25 cellular contexts compared by ENCODE assay signal in genomic region chr4:185889566-185889965, GRCh38.
"Had no signal": no experiment of that assay in that cellular context is flagged by ENCODE, and none has a peak within 500 bp of the region (broad histone marks: within the 10 kb centered on the region; RNA-seq: fewer than 3 reads in every experiment).

No MANE protein-coding gene starts in this region.

- H3K4me1 Mint-ChIP-seq: neural crest cell; stimulated activated effector memory CD8-positive, alpha-beta T cell treated with anti-CD3 and anti-CD28 coated beads, Interleukin-12 subunit alpha, Interleukin-12 subunit beta, amount 100 ng/mL, for 72 hours had no signal

- ATAC-seq: naive thymus-derived CD4-positive, alpha-beta T cell; natural killer cell; pancreas; right lobe of liver; stimulated activated effector memory CD8-positive, alpha-beta T cell treated with anti-CD3 and anti-CD28 coated beads, Interleukin-12 subunit alpha, Interleukin-12 subunit beta, amount 100 ng/mL, for 72 hours; stimulated activated naive B cell treated with anti-CD40 and anti-IgM and Interleukin-4, amounts not matched to agents 10 μg/mL and 1 μg/mL and 100 μg/mL, for 72 hours had no signal

- H3K36me3 Mint-ChIP-seq: stimulated activated effector memory CD8-positive, alpha-beta T cell treated with anti-CD3 and anti-CD28 coated beads, Interleukin-12 subunit alpha, Interleukin-12 subunit beta, amount 100 ng/mL, for 72 hours had no signal

- H3K9me3 ChIP-seq: pancreas, prostate gland, right lobe of liver, thyroid gland, vagina had no signal

- H3K27me3 ChIP-seq: pancreas, right lobe of liver, sigmoid colon, stomach, thyroid gland, tibial nerve, upper lobe of left lung, vagina had no signal

- H3K4me3 Mint-ChIP-seq: naive thymus-derived CD4-positive, alpha-beta T cell; natural killer cell; nephron; neural crest cell; stimulated activated effector memory CD8-positive, alpha-beta T cell treated with anti-CD3 and anti-CD28 coated beads, Interleukin-12 subunit alpha, Interleukin-12 subunit beta, amount 100 ng/mL, for 72 hours; stimulated activated naive B cell treated with anti-CD40 and anti-IgM and Interleukin-4, amounts not matched to agents 10 μg/mL and 1 μg/mL and 100 μg/mL, for 72 hours; stimulated activated naive CD8-positive, alpha-beta T cell treated with anti-CD3 and anti-CD28 coated beads, Interleukin-15, Interleukin-2, amounts not matched to agents 100 ng/mL and 50 ng/mL, for 24 hours had no signal

- H3K27ac ChIP-seq: pancreas, prostate gland, right lobe of liver, sigmoid colon, stomach, thoracic aorta, thyroid gland, tibial nerve, upper lobe of left lung, vagina had no signal

- H3K9me3 Mint-ChIP-seq: natural killer cell; stimulated activated naive CD8-positive, alpha-beta T cell treated with anti-CD3 and anti-CD28 coated beads, Interleukin-15, Interleukin-2, amounts not matched to agents 100 ng/mL and 50 ng/mL, for 24 hours had no signal

- H3K27ac Mint-ChIP-seq: naive thymus-derived CD4-positive, alpha-beta T cell; natural killer cell; nephron; stimulated activated effector memory CD8-positive, alpha-beta T cell treated with anti-CD3 and anti-CD28 coated beads, Interleukin-12 subunit alpha, Interleukin-12 subunit beta, amount 100 ng/mL, for 72 hours; stimulated activated naive B cell treated with anti-CD40 and anti-IgM and Interleukin-4, amounts not matched to agents 10 μg/mL and 1 μg/mL and 100 μg/mL, for 72 hours; stimulated activated naive CD8-positive, alpha-beta T cell treated with anti-CD3 and anti-CD28 coated beads, Interleukin-15, Interleukin-2, amounts not matched to agents 100 ng/mL and 50 ng/mL, for 24 hours had no signal

- H3K36me3 ChIP-seq: pancreas, prostate gland, right lobe of liver, sigmoid colon, stomach, thoracic aorta, thyroid gland, tibial nerve, upper lobe of left lung, vagina had no signal

- DNase-seq: naive thymus-derived CD4-positive, alpha-beta T cell; natural killer cell; occipital lobe; pancreas; right cardiac atrium; right lobe of liver; sigmoid colon; small intestine; stimulated activated CD4-positive, alpha-beta T cell treated with anti-CD3 and anti-CD28 coated beads, Interleukin-15, amount 100 ng/mL, for 24 hours; stimulated activated CD4-positive, alpha-beta T cell treated with anti-CD3 and anti-CD28 coated beads, Interleukin-2, amount 100 ng/mL, for 24 hours; stimulated activated CD4-positive, alpha-beta T cell treated with anti-CD3 and anti-CD28 coated beads, Interleukin-2, amount 100 ng/mL, for 48 hours; stimulated activated CD4-positive, alpha-beta T cell treated with anti-CD3 and anti-CD28 coated beads, Interleukin-4, amount 100 ng/mL, for 24 hours; stimulated activated naive B cell treated with anti-CD40 and anti-IgM and Interleukin-4, amounts not matched to agents 10 μg/mL and 1 μg/mL and 100 μg/mL, for 72 hours; stimulated activated naive CD4-positive, alpha-beta T cell treated with Interleukin-2 at 50 U/mL for 16 hours; stomach; thyroid gland; upper lobe of left lung had no signal

- H3K4me3 ChIP-seq: pancreas, prostate gland, right lobe of liver, sigmoid colon, stomach, thoracic aorta, thyroid gland, tibial nerve, upper lobe of left lung, vagina had no signal

- H3K4me1 ChIP-seq: prostate gland, sigmoid colon, thyroid gland, tibial nerve, upper lobe of left lung, vagina had no signal
